In genomic region chr3:52606373-52607085, GRCh38 we compare ENCODE assay signal across 9 cellular contexts.
DNase-seq lines count a peak whose midpoint lies in the region; ATAC-seq, FAIRE-seq and TF ChIP-seq lines count a peak whose summit lies in the region.
"Had no signal": no experiment of that assay in that cellular context is flagged by ENCODE, and none has a peak within 500 bp of the region (broad histone marks: within the 10 kb centered on the region; RNA-seq: fewer than 3 reads in every experiment).

No MANE protein-coding gene starts in this region.

- peaks cover 21% of the 10 kb centered on the region for H3K4me1 ChIP-seq in vagina

- FAIRE-seq in H54 (lab: Jason Lieb, UNC), result peak; percentile 93

- H3K4me3 ChIP-seq in fibroblast of villous mesenchyme (ENCODE audit: low read depth, low read length) (no peak overlapping the region), vagina (no peak overlapping the region)

- no peak for ATAC-seq in HG03175 (IDR thresholded peaks at IDR 0.05; ENCODE audit: unreplicated experiment)

- H3K27me3 ChIP-seq in vagina, result no peaks in the 10 kb centered on the region
- H3K27me3 ChIP-seq: neutrophil had no signal

- no peak for TF ChIP-seq CTCF in fibroblast of villous mesenchyme (IDR thresholded peaks at IDR 0.05; ENCODE audit: insufficient read depth, low read depth, low read length)
- TF ChIP-seq CTCF in vagina (IDR thresholded peaks at IDR 0.05), result no peak

- TF ChIP-seq POLR2A in H54 (IDR thresholded peaks at IDR 0.05; ENCODE audit: low read depth, low read length) (no peak), vagina (IDR thresholded peaks at IDR 0.05) (no peak)

- peaks cover 0 to 44% of the 10 kb centered on the region in 2 donors for H3K36me3 ChIP-seq in vagina

- DNase-seq in H54 (ENCODE audit: insufficient read length, low spot score) (peak; percentile 8), NCI-H82 treated with DMSO at 0.1 percent for 48 hours (lab: John Stamatoyannopoulos, UW; ENCODE audit: unreplicated experiment) (peak; percentile 20), fibroblast of villous mesenchyme (ENCODE audit: low read depth) (peak; percentile 57), renal cortical epithelial cell (ENCODE audit: low read depth) (peak; percentile 93), NCI-H1694 treated with DMSO at 0.1 percent for 48 hours (lab: John Stamatoyannopoulos, UW) (no peak), vagina (ENCODE audit: extremely low spot score in 2 of 2) (no peak), T-helper 1 cell (no peak)

- H3K9me3 ChIP-seq in vagina, result no peaks in the 10 kb centered on the region

- no peak overlapping the region for H3K27ac ChIP-seq in vagina
- H3K27ac ChIP-seq: neutrophil had no signal

- intact Hi-C loops in vagina (cut with DNase I), result no loop called here

Comparison
In these comparisons a context has a peak if more than half of its experiments do, and no peak if none do; other contexts are left out.
1. DNase-seq: peak in H54 (single experiment), NCI-H82 treated with DMSO at 0.1 percent for 48 hours (single experiment), fibroblast of villous mesenchyme (single experiment) and renal cortical epithelial cell (single experiment); none in NCI-H1694 treated with DMSO at 0.1 percent for 48 hours (single experiment), vagina (0 of 2) and T-helper 1 cell (0 of 5).